In the genomic region with DNA sequence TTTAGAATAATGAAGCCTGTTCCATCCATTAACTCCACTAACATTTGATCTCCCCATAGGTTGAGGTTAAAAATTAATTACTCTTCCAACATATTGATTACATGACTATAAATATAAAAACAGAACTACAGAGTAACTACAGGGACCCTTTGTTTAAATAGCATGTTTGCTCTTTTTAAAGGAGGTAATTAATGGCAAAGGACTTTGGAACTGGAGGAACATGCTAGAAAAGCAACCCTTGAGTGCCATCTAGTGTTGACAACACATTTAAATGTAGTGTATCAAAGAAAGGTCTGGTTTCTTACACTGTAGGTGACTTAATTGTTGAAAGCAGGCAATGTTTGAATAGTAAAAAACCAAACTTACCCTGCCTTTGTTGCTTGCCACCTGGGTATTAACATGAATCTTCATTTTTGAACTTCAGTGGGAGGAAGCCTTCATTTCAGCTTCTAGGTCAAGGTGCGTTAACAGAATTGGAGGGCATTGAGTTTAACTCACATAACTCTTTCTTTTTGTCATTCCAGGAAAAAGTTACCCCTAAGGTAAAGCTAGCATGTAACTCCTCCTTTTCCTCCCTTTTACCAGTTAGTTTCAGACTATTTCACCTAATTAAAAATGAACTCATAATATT, we compare ENCODE assay signal across 1 cellular context.
TF ChIP-seq lines count a peak whose summit lies in the region.

No MANE protein-coding gene starts in this region.

TF ChIP-seq in HepG2, 621 proteins besides CTCF, POLR2A, EP300 and RAD21 (continued from another document and continues in another):
- TF ChIP-seq, protein P1, sequence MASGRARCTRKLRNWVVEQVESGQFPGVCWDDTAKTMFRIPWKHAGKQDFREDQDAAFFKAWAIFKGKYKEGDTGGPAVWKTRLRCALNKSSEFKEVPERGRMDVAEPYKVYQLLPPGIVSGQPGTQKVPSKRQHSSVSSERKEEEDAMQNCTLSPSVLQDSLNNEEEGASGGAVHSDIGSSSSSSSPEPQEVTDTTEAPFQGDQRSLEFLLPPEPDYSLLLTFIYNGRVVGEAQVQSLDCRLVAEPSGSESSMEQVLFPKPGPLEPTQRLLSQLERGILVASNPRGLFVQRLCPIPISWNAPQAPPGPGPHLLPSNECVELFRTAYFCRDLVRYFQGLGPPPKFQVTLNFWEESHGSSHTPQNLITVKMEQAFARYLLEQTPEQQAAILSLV (CRISPR knock-in tag; IDR thresholded peaks at IDR 0.05; ENCODE audit: borderline replicate concordance), result no peak
- TF ChIP-seq IKZF1 (IDR thresholded peaks at IDR 0.05), result no peak
- no peak for TF ChIP-seq SETDB1 (CRISPR knock-in tag; IDR thresholded peaks at IDR 0.05; ENCODE audit: borderline replicate concordance)
- TF ChIP-seq, protein P2, sequence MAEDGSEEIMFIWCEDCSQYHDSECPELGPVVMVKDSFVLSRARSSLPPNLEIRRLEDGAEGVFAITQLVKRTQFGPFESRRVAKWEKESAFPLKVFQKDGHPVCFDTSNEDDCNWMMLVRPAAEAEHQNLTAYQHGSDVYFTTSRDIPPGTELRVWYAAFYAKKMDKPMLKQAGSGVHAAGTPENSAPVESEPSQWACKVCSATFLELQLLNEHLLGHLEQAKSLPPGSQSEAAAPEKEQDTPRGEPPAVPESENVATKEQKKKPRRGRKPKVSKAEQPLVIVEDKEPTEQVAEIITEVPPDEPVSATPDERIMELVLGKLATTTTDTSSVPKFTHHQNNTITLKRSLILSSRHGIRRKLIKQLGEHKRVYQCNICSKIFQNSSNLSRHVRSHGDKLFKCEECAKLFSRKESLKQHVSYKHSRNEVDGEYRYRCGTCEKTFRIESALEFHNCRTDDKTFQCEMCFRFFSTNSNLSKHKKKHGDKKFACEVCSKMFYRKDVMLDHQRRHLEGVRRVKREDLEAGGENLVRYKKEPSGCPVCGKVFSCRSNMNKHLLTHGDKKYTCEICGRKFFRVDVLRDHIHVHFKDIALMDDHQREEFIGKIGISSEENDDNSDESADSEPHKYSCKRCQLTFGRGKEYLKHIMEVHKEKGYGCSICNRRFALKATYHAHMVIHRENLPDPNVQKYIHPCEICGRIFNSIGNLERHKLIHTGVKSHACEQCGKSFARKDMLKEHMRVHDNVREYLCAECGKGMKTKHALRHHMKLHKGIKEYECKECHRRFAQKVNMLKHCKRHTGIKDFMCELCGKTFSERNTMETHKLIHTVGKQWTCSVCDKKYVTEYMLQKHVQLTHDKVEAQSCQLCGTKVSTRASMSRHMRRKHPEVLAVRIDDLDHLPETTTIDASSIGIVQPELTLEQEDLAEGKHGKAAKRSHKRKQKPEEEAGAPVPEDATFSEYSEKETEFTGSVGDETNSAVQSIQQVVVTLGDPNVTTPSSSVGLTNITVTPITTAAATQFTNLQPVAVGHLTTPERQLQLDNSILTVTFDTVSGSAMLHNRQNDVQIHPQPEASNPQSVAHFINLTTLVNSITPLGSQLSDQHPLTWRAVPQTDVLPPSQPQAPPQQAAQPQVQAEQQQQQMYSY (CRISPR knock-in tag; IDR thresholded peaks at IDR 0.05), result no peak
- no peak; the same call in 1 of the 2 replicates for TF ChIP-seq CHD4 (IDR thresholded peaks at IDR 0.05; ENCODE audit: borderline replicate concordance, low read length)
- TF ChIP-seq ZNF709 (CRISPR knock-in tag; IDR thresholded peaks at IDR 0.05), result no peak
- no peak for TF ChIP-seq ZNF260 (CRISPR knock-in tag; IDR thresholded peaks at IDR 0.05; ENCODE audit: borderline replicate concordance, low read depth)
- no peak for TF ChIP-seq MBNL3 (CRISPR knock-in tag; conservative IDR thresholded peaks at IDR 0.05)
- TF ChIP-seq ZNF788 (CRISPR knock-in tag; IDR thresholded peaks at IDR 0.05; ENCODE audit: borderline replicate concordance), result no peak
- TF ChIP-seq ZNF777 (CRISPR knock-in tag; IDR thresholded peaks at IDR 0.05), result no peak
- TF ChIP-seq JDP2 (CRISPR knock-in tag; IDR thresholded peaks at IDR 0.05; ENCODE audit: borderline replicate concordance), result no peak
- TF ChIP-seq, protein P3, sequence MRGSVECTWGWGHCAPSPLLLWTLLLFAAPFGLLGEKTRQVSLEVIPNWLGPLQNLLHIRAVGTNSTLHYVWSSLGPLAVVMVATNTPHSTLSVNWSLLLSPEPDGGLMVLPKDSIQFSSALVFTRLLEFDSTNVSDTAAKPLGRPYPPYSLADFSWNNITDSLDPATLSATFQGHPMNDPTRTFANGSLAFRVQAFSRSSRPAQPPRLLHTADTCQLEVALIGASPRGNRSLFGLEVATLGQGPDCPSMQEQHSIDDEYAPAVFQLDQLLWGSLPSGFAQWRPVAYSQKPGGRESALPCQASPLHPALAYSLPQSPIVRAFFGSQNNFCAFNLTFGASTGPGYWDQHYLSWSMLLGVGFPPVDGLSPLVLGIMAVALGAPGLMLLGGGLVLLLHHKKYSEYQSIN (CRISPR knock-in tag; IDR thresholded peaks at IDR 0.05; ENCODE audit: borderline replicate concordance), result no peak
- no peak for TF ChIP-seq CHCHD3 (CRISPR knock-in tag; IDR thresholded peaks at IDR 0.05)
- TF ChIP-seq SP1 (IDR thresholded peaks at IDR 0.05), result no peak
- TF ChIP-seq SP1 (CRISPR knock-in tag; IDR thresholded peaks at IDR 0.05), result no peak
- TF ChIP-seq, protein P4, sequence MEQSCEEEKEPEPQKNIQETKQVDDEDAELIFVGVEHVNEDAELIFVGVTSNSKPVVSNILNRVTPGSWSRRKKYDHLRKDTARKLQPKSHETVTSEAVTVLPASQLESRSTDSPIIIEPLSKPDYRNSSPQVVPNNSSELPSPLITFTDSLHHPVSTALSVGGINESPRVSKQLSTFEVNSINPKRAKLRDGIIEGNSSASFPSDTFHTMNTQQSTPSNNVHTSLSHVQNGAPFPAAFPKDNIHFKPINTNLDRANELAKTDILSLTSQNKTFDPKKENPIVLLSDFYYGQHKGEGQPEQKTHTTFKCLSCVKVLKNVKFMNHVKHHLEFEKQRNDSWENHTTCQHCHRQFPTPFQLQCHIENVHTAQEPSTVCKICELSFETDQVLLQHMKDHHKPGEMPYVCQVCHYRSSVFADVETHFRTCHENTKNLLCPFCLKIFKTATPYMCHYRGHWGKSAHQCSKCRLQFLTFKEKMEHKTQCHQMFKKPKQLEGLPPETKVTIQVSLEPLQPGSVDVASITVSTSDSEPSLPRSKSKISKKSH (CRISPR knock-in tag; IDR thresholded peaks at IDR 0.05; ENCODE audit: borderline replicate concordance), result no peak
- no peak for TF ChIP-seq FLYWCH1 (CRISPR knock-in tag; IDR thresholded peaks at IDR 0.05)
- TF ChIP-seq, protein P5, sequence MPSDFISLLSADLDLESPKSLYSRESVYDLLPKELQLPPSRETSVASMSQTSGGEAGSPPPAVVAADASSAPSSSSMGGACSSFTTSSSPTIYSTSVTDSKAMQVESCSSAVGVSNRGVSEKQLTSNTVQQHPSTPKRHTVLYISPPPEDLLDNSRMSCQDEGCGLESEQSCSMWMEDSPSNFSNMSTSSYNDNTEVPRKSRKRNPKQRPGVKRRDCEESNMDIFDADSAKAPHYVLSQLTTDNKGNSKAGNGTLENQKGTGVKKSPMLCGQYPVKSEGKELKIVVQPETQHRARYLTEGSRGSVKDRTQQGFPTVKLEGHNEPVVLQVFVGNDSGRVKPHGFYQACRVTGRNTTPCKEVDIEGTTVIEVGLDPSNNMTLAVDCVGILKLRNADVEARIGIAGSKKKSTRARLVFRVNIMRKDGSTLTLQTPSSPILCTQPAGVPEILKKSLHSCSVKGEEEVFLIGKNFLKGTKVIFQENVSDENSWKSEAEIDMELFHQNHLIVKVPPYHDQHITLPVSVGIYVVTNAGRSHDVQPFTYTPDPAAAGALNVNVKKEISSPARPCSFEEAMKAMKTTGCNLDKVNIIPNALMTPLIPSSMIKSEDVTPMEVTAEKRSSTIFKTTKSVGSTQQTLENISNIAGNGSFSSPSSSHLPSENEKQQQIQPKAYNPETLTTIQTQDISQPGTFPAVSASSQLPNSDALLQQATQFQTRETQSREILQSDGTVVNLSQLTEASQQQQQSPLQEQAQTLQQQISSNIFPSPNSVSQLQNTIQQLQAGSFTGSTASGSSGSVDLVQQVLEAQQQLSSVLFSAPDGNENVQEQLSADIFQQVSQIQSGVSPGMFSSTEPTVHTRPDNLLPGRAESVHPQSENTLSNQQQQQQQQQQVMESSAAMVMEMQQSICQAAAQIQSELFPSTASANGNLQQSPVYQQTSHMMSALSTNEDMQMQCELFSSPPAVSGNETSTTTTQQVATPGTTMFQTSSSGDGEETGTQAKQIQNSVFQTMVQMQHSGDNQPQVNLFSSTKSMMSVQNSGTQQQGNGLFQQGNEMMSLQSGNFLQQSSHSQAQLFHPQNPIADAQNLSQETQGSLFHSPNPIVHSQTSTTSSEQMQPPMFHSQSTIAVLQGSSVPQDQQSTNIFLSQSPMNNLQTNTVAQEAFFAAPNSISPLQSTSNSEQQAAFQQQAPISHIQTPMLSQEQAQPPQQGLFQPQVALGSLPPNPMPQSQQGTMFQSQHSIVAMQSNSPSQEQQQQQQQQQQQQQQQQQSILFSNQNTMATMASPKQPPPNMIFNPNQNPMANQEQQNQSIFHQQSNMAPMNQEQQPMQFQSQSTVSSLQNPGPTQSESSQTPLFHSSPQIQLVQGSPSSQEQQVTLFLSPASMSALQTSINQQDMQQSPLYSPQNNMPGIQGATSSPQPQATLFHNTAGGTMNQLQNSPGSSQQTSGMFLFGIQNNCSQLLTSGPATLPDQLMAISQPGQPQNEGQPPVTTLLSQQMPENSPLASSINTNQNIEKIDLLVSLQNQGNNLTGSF (CRISPR knock-in tag; IDR thresholded peaks at IDR 0.05), result no peak
- no peak for TF ChIP-seq ZNF607 (CRISPR knock-in tag; IDR thresholded peaks at IDR 0.05; ENCODE audit: borderline replicate concordance)
- TF ChIP-seq FOXJ3 (CRISPR knock-in tag; IDR thresholded peaks at IDR 0.05; ENCODE audit: borderline replicate concordance), result peak; percentile 73; the same call in 1 of the 2 replicates
- TF ChIP-seq, protein P6, sequence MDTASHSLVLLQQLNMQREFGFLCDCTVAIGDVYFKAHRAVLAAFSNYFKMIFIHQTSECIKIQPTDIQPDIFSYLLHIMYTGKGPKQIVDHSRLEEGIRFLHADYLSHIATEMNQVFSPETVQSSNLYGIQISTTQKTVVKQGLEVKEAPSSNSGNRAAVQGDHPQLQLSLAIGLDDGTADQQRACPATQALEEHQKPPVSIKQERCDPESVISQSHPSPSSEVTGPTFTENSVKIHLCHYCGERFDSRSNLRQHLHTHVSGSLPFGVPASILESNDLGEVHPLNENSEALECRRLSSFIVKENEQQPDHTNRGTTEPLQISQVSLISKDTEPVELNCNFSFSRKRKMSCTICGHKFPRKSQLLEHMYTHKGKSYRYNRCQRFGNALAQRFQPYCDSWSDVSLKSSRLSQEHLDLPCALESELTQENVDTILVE (CRISPR knock-in tag; IDR thresholded peaks at IDR 0.05), result no peak; the same call in 1 of the 2 replicates
- no peak for TF ChIP-seq NCOA5 (CRISPR knock-in tag; IDR thresholded peaks at IDR 0.05)
- TF ChIP-seq FOSL2 (CRISPR knock-in tag; IDR thresholded peaks at IDR 0.05), result no peak
- TF ChIP-seq, protein P7, sequence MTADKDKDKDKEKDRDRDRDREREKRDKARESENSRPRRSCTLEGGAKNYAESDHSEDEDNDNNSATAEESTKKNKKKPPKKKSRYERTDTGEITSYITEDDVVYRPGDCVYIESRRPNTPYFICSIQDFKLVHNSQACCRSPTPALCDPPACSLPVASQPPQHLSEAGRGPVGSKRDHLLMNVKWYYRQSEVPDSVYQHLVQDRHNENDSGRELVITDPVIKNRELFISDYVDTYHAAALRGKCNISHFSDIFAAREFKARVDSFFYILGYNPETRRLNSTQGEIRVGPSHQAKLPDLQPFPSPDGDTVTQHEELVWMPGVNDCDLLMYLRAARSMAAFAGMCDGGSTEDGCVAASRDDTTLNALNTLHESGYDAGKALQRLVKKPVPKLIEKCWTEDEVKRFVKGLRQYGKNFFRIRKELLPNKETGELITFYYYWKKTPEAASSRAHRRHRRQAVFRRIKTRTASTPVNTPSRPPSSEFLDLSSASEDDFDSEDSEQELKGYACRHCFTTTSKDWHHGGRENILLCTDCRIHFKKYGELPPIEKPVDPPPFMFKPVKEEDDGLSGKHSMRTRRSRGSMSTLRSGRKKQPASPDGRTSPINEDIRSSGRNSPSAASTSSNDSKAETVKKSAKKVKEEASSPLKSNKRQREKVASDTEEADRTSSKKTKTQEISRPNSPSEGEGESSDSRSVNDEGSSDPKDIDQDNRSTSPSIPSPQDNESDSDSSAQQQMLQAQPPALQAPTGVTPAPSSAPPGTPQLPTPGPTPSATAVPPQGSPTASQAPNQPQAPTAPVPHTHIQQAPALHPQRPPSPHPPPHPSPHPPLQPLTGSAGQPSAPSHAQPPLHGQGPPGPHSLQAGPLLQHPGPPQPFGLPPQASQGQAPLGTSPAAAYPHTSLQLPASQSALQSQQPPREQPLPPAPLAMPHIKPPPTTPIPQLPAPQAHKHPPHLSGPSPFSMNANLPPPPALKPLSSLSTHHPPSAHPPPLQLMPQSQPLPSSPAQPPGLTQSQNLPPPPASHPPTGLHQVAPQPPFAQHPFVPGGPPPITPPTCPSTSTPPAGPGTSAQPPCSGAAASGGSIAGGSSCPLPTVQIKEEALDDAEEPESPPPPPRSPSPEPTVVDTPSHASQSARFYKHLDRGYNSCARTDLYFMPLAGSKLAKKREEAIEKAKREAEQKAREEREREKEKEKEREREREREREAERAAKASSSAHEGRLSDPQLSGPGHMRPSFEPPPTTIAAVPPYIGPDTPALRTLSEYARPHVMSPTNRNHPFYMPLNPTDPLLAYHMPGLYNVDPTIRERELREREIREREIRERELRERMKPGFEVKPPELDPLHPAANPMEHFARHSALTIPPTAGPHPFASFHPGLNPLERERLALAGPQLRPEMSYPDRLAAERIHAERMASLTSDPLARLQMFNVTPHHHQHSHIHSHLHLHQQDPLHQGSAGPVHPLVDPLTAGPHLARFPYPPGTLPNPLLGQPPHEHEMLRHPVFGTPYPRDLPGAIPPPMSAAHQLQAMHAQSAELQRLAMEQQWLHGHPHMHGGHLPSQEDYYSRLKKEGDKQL (CRISPR knock-in tag; IDR thresholded peaks at IDR 0.05; ENCODE audit: low read depth), result peak; percentile 82
- TF ChIP-seq, protein P8, sequence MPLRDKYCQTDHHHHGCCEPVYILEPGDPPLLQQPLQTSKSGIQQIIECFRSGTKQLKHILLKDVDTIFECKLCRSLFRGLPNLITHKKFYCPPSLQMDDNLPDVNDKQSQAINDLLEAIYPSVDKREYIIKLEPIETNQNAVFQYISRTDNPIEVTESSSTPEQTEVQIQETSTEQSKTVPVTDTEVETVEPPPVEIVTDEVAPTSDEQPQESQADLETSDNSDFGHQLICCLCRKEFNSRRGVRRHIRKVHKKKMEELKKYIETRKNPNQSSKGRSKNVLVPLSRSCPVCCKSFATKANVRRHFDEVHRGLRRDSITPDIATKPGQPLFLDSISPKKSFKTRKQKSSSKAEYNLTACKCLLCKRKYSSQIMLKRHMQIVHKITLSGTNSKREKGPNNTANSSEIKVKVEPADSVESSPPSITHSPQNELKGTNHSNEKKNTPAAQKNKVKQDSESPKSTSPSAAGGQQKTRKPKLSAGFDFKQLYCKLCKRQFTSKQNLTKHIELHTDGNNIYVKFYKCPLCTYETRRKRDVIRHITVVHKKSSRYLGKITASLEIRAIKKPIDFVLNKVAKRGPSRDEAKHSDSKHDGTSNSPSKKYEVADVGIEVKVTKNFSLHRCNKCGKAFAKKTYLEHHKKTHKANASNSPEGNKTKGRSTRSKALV (CRISPR knock-in tag; IDR thresholded peaks at IDR 0.05), result 0 out of 2 replicates have a peak, but pooled peaks have one; percentile 29
- TF ChIP-seq, protein P9, sequence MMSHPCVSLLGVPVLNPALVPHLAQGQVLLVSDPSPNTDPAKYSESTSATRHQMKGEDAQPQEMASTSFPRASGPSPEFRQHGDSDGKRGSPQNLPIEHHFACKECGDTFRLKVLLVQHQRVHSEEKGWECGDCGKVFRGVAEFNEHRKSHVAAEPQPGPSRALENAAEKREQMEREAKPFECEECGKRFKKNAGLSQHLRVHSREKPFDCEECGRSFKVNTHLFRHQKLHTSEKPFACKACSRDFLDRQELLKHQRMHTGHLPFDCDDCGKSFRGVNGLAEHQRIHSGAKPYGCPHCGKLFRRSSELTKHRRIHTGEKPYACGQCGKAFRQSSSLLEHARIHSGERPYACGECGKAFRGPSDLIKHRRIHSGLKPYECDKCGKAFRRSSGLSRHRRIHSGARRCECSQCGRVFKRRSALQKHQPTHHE (CRISPR knock-in tag; IDR thresholded peaks at IDR 0.05; ENCODE audit: borderline replicate concordance), result no peak
- TF ChIP-seq SOX13 (IDR thresholded peaks at IDR 0.05), result peak; percentile 20; the same call in 1 of the 2 replicates
- peak in 1 of 2 experiments; percentile 81; a peak in 2 of 4 replicates for TF ChIP-seq SOX13 (CRISPR knock-in tag; conservative IDR thresholded peaks at IDR 0.05 in 1 of 2, IDR thresholded peaks at IDR 0.05 in 1 of 2)
- TF ChIP-seq ZMAT3 (CRISPR knock-in tag; conservative IDR thresholded peaks at IDR 0.05), result no peak
